8 cellular contexts compared by ENCODE assay signal in the genomic region with DNA sequence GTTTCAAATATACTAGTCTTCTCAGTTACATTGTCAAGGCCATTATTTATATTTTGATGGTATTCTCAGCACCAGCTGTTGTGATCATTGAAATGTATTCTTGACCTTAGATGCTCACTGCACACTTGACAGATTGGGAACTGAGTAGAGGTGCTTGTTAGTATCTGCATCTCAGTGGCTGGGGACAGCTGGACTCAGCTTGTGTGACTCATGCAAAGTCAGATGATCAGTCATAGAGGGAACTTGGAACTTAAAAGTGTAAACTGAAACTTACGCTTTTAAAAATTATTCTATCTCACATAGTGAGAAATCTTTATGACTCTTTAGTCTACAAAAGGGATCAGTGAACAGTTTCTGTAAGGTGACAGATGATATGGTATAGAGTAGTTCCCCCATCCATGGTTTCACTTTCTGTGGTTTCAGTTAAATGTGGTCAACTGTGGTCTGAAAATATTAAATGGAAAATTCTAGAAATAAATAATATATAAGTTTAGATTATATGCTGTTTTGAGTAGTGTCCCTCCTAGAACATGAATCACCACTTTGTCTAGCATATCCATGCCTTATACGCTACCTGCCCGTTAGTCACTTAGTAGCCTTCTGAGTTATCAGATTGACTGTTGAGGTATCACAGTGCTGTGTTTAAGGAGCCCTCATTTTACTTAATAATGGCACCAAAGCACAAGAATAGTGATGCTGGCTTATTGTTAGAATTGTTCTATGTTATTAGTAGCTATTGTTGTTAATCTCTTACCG.
A peak's percentile ranks its signal among the peaks of the same experiment; 100 is the strongest.
DNase-seq lines count a peak whose midpoint lies in the region; ATAC-seq, FAIRE-seq and TF ChIP-seq lines count a peak whose summit lies in the region.
"Not testable (repeated sequence)": the region's sequence is repeated elsewhere in the genome, so short reads cannot be mapped to it uniquely, and the experiment has no call there.

No MANE protein-coding gene starts in this region.

- H3K4me3 ChIP-seq in GM12878, result not testable (repeated sequence)

- in situ Hi-C loops in GM12878 (cut with MboI), result not testable (repeated sequence)

- not testable (repeated sequence) for H3K27ac ChIP-seq in GM12878 (ENCODE audit: control insufficient read depth, insufficient read depth)

- not testable (repeated sequence) for H4K20me1 ChIP-seq in GM12878 (ENCODE audit: control insufficient read depth, insufficient read depth)

- H3K4me2 ChIP-seq in GM12878 (ENCODE audit: control insufficient read depth, insufficient read depth), result not testable (repeated sequence)

- ATAC-seq in GM18502 (IDR thresholded peaks at IDR 0.05; ENCODE audit: poor library complexity, unreplicated experiment), result peak; percentile 98
- ATAC-seq in GM19025 (IDR thresholded peaks at IDR 0.05; ENCODE audit: low read depth, unreplicated experiment), result peak; percentile 97
- peak; percentile 95 for ATAC-seq in GM21367 (IDR thresholded peaks at IDR 0.05; ENCODE audit: unreplicated experiment)
- ATAC-seq in HG02571 (IDR thresholded peaks at IDR 0.05; ENCODE audit: unreplicated experiment), result peak; percentile 96
- ATAC-seq in HG02970 (IDR thresholded peaks at IDR 0.05; ENCODE audit: low FRiP score, unreplicated experiment), result peak; percentile 95
- peak; percentile 96 for ATAC-seq in HG03175 (IDR thresholded peaks at IDR 0.05; ENCODE audit: unreplicated experiment)
- peak; percentile 96 for ATAC-seq in HG03571 (IDR thresholded peaks at IDR 0.05; ENCODE audit: unreplicated experiment)
- ATAC-seq in GM12878, result peak; percentile 97

- WGBS in GM12878 (ENCODE audit: insufficient coverage, insufficient replicate concordance, low lambda C conversion rate, missing lambda C conversion rate), result no CpG with 5 or more reads among the region's 4 CpGs

- H3K9ac ChIP-seq in GM12878 (ENCODE audit: control insufficient read depth, insufficient read depth, low read length), result not testable (repeated sequence)

- RAD21 ChIA-PET in GM12878 (lab: Charles Lee; ENCODE audit: unreplicated experiment), result not testable (repeated sequence)

- not testable (repeated sequence) for H2AFZ ChIP-seq in GM12878 (ENCODE audit: control insufficient read depth, low read depth, low read length)

- H3K27me3 ChIP-seq in GM12878 (replicated peaks in 1 of 2; ENCODE audit: control insufficient read depth in 2 of 2, insufficient read depth in 2 of 2, low read length in 1 of 2), result not testable (repeated sequence)

- TF ChIP-seq RAD21 in GM12878 (IDR thresholded peaks at IDR 0.05; ENCODE audit: insufficient read depth, low read depth, low read length), result not testable (repeated sequence)

- CTCF ChIA-PET in GM12878 (lab: Yijun Ruan, JAX), result not testable (repeated sequence)

- H3K36me3 ChIP-seq in GM12878 (ENCODE audit: control insufficient read depth in 2 of 2, insufficient read depth in 2 of 2, low read length in 1 of 2), result not testable (repeated sequence)

- TF ChIP-seq CTCF in GM12878 (IDR thresholded peaks at IDR 0.05 in 2 of 3, conservative IDR thresholded peaks at IDR 0.05 in 1 of 3; ENCODE audit: control insufficient read depth in 2 of 3, extremely low read depth in 1 of 3, insufficient read depth in 1 of 3, low read depth in 3 of 3, low read length in 3 of 3), result not testable (repeated sequence)

- not testable (repeated sequence) for TF ChIP-seq POLR2A in GM12878 (IDR thresholded peaks at IDR 0.05; ENCODE audit: low read depth, low read length)

- intact Hi-C loops in GM12878 (cut with micrococcal nuclease; ENCODE audit: unreplicated experiment), result not testable (repeated sequence)

- POLR2A ChIA-PET in GM12878 (lab: Charles Lee), result not testable (repeated sequence)

- SMC1A ChIA-PET in GM12878 (lab: Charles Lee; ENCODE audit: uncharacterized antibody, unreplicated experiment), result not testable (repeated sequence)

- not testable (repeated sequence) for H3K4me1 ChIP-seq in GM12878 (ENCODE audit: control insufficient read depth, insufficient read depth, low read length)

- not testable (repeated sequence) for BruUV-seq in GM12878 (replicated peaks; lab: Mats Ljungman, UMichigan)

- not testable (repeated sequence) for FAIRE-seq in GM12878 (lab: Jason Lieb, UNC)

- DNase-seq in GM12878 (ENCODE audit: low read depth, low spot score), result not testable (repeated sequence)

- not testable (repeated sequence) for H3K9me3 ChIP-seq in GM12878 (replicated peaks; ENCODE audit: control insufficient read depth, insufficient read depth, low read length)

- not testable (repeated sequence) for H3K79me2 ChIP-seq in GM12878 (ENCODE audit: control insufficient read depth, insufficient read depth, low read length)

- not testable (repeated sequence) for TF ChIP-seq EP300 in GM12878 (IDR thresholded peaks at IDR 0.05; ENCODE audit: borderline replicate concordance in 1 of 2, control insufficient read depth in 1 of 2, low read depth in 2 of 2, low read length in 2 of 2)

TF ChIP-seq in GM12878, 131 proteins besides CTCF, POLR2A, EP300 and RAD21:
- 0 out of 2 replicates have a peak, but pooled peaks have one; percentile 13 for TF ChIP-seq JUNB (IDR thresholded peaks at IDR 0.05)
